Comparison of ENCODE assay signal across 25 cellular contexts in genomic region chr17:58371300-58371950, GRCh38. TPM values are rescaled to one million over a fixed set of nuclear protein-coding genes. Genes with fewer than 3 reads are reported as not detected.
A peak's percentile ranks its signal among the peaks of the same experiment; 100 is the strongest.
DNase-seq lines count a peak whose midpoint lies in the region; ATAC-seq, FAIRE-seq and TF ChIP-seq lines count a peak whose summit lies in the region.
"Had no signal": no experiment of that assay in that cellular context is flagged by ENCODE, and none has a peak within 500 bp of the region (broad histone marks: within the 10 kb centered on the region; RNA-seq: fewer than 3 reads in every experiment).

No MANE protein-coding gene starts in this region.

- CTCF ChIA-PET in HepG2 (lab: Yijun Ruan, JAX; ENCODE audit: low intra/inter-chr PET ratio, low total read pairs), result no interaction called here

- H3K4me3 ChIP-seq in HepG2 (replicated peaks in 1 of 3; ENCODE audit: insufficient read depth in 1 of 3, low read depth in 2 of 3, low read length in 3 of 3), result no peak overlapping the region
- H3K4me3 ChIP-seq in right lobe of liver, result no peak overlapping the region
- no peak overlapping the region for H3K4me3 ChIP-seq in WERI-Rb-1 (ENCODE audit: low read depth, low read length)
- H3K4me3 ChIP-seq: GM23338, MG63 had no signal

- no peak overlapping the region for H3K4me3 Mint-ChIP-seq in nephron progenitor cell
- H3K4me3 Mint-ChIP-seq: GM23338 had no signal

- H3K27me3 Mint-ChIP-seq in nephron progenitor cell (ENCODE audit: low read depth, poor library complexity), result peaks cover 4% of the 10 kb centered on the region
- H3K27me3 Mint-ChIP-seq: IgD-negative memory B cell had no signal

- H3K27me3 ChIP-seq in HepG2 (ENCODE audit: control insufficient read depth in 1 of 2, insufficient read depth in 2 of 2, low read length in 2 of 2) (no peaks in the 10 kb centered on the region), right lobe of liver (no peaks in the 10 kb centered on the region), WERI-Rb-1 (ENCODE audit: insufficient read depth, low read depth, severe bottlenecking) (no peaks in the 10 kb centered on the region)
- H3K27me3 ChIP-seq: MG63 had no signal

- H3K27ac ChIP-seq in HepG2 (ENCODE audit: extremely low read length, insufficient read depth, low read length) (peak overlapping the region; percentile 92), right lobe of liver (no peak overlapping the region), WERI-Rb-1 (no peak overlapping the region)
- H3K27ac ChIP-seq: C4-2B had no signal

- peaks cover 18% of the 10 kb centered on the region for H3K4me1 Mint-ChIP-seq in nephron progenitor cell

- TF ChIP-seq CTCF in HepG2 (CRISPR knock-in tag; IDR thresholded peaks at IDR 0.05) (no peak), right lobe of liver (IDR thresholded peaks at IDR 0.05) (no peak), WERI-Rb-1 (IDR thresholded peaks at IDR 0.05; ENCODE audit: low read depth, low read length) (no peak), nephron progenitor cell (IDR thresholded peaks at IDR 0.05) (no peak)

- in situ Hi-C loops in HepG2 (cut with HindIII; ENCODE audit: extremely low pct_ligation_motif_present, low pct_unique_long_range_greater_than_20kb), result no loop called here

- WGBS in HepG2 (ENCODE audit: low lambda C conversion rate), result 89% methylated on average over 5 of the region's 6 CpGs
- 81% methylated on average over 2 of the region's 6 CpGs for WGBS in right lobe of liver (ENCODE audit: insufficient coverage, low coverage, low lambda C conversion rate, missing lambda C conversion rate)

- FAIRE-seq in HepG2 (lab: Jason Lieb, UNC), result no peak
- FAIRE-seq: GM12891, GM18507, HTR-8/SVneo, RCC 7860 had no signal

- no TSS peak for BruUV-seq in HepG2 (replicated peaks; lab: Mats Ljungman, UMichigan)

- no peak for TF ChIP-seq RAD21 in HepG2 (CRISPR knock-in tag; IDR thresholded peaks at IDR 0.05)

- TF ChIP-seq EP300 in HepG2 (IDR thresholded peaks at IDR 0.05; ENCODE audit: low read depth in 2 of 2, low read length in 2 of 2), result no peak
- TF ChIP-seq EP300 in HepG2 (CRISPR knock-in tag; IDR thresholded peaks at IDR 0.05; ENCODE audit: borderline replicate concordance), result 0 out of 2 replicates have a peak, but pooled peaks have one; percentile 20

- H3K36me3 ChIP-seq in HepG2 (replicated peaks in 1 of 2; ENCODE audit: control insufficient read depth in 1 of 2, insufficient read depth in 2 of 2, low read length in 2 of 2), result peaks cover 35 to 63% of the 10 kb centered on the region in 2 experiments
- H3K36me3 ChIP-seq in right lobe of liver, result no peaks in the 10 kb centered on the region
- no peaks in the 10 kb centered on the region for H3K36me3 ChIP-seq in WERI-Rb-1
- H3K36me3 ChIP-seq: MG63 had no signal

- POLR2A ChIA-PET in HepG2 (lab: Yijun Ruan, JAX), result interaction anchor here (0.9 to 12.9 kb wide), 5 partner anchors 9 to 44 kb away, joined by 3 to 458 read pairs (median 58); partner anchors contain the start of gene RNF43

- H3K9me3 ChIP-seq in HepG2 (ENCODE audit: low read length) (no peaks in the 10 kb centered on the region), right lobe of liver (no peaks in the 10 kb centered on the region), WERI-Rb-1 (ENCODE audit: severe bottlenecking) (no peaks in the 10 kb centered on the region)
- H3K9me3 ChIP-seq: MG63 had no signal

- intact Hi-C loops in HepG2 (cut with micrococcal nuclease; ENCODE audit: unreplicated experiment) (no loop called here), right lobe of liver (cut with DNase I) (loop anchor here in 1 of 2 donors (10.0 kb wide), 1 partner anchor 47 kb away; the partner anchor contains the start of gene TSPOAP1)

- H3K4me2 ChIP-seq in HepG2 (ENCODE audit: low read depth, low read length), result no peak overlapping the region
- H3K4me2 ChIP-seq: GM23338 had no signal

- ATAC-seq in HepG2 (no peak), right lobe of liver (no peak), HG02970 (IDR thresholded peaks at IDR 0.05; ENCODE audit: low FRiP score, unreplicated experiment) (no peak)
- ATAC-seq: GM23338 had no signal

- DNase-seq in HepG2 (ENCODE audit: low spot score) (no peak), right lobe of liver (no peak), WERI-Rb-1 (peak; percentile 71), nephron progenitor cell (no peak), NOMO-1 treated with DMSO at 0.1 percent for 48 hours (lab: John Stamatoyannopoulos, UW; ENCODE audit: unreplicated experiment) (no peak)
- no peak for DNase-seq in stimulated activated CD4-positive, alpha-beta T cell treated with anti-CD3 and anti-CD28 coated beads, Interleukin-4, amount 100 ng/mL, for 24 hours
- DNase-seq: AML-193, COR-L47, EL, HCEC 1CT, Karpas-422, MG63, NCI-H1048, NCI-H1436 treated with DMSO at 0.1 percent for 48 hours, NCI-H2029, NCI-H526 treated with DMSO at 0.1 percent for 48 hours, Right ventricle myocardium superior had no signal

- no peak for TF ChIP-seq POLR2A in HepG2 (IDR thresholded peaks at IDR 0.05; ENCODE audit: insufficient read depth in 1 of 2, low read depth in 2 of 2, low read length in 2 of 2)
- TF ChIP-seq POLR2A in right lobe of liver (IDR thresholded peaks at IDR 0.05), result no peak

- H2AFZ ChIP-seq in HepG2 (ENCODE audit: low read length), result no peak overlapping the region
- H2AFZ ChIP-seq: GM23338 had no signal

- peak overlapping the region; percentile 25 for H3K27ac Mint-ChIP-seq in nephron progenitor cell
- H3K27ac Mint-ChIP-seq: GM23338 had no signal

- H4K20me1 ChIP-seq in HepG2 (ENCODE audit: insufficient read depth, low read length), result no peaks in the 10 kb centered on the region

- no peaks in the 10 kb centered on the region for H3K36me3 Mint-ChIP-seq in nephron progenitor cell (ENCODE audit: low read depth)

- H3K9me3 Mint-ChIP-seq in nephron progenitor cell, result no peaks in the 10 kb centered on the region
- H3K9me3 Mint-ChIP-seq: GM23338, IgD-negative memory B cell had no signal

- H3K9ac ChIP-seq in HepG2 (ENCODE audit: insufficient read depth, low read depth, low read length), result peak overlapping the region; percentile 36

- H3K4me1 ChIP-seq in HepG2 (ENCODE audit: insufficient read depth, low read length) (peaks cover 97% of the 10 kb centered on the region), right lobe of liver (peaks cover 0 to 34% (median 9%) of the 10 kb centered on the region in 4 donors)

- H3K79me2 ChIP-seq in HepG2 (ENCODE audit: insufficient read depth, low read length), result peaks cover 87% of the 10 kb centered on the region

RNA-seq across cellular contexts. Expression of gene SUPT4H1, which starts 19.4 kb away (rescaled TPM):
- total RNA-seq in HepG2 (2016; rRNA removed; fragmentation: Illumina TruSeq; extraction: Trizol) (155 and 252 TPM in 2 replicates), right lobe of liver (10 to 100 TPM; 24.8 to 50.9 (median 37.0) TPM)
- total RNA-seq in HepG2 (2016; cell fraction: cytosol; rRNA removed; fragmentation: Illumina TruSeq; extraction: Trizol; ENCODE audit: low read depth), result 72.2 and 76.4 TPM in 2 replicates
- total RNA-seq in HepG2 (2016; cell fraction: insoluble cytoplasmic fraction; rRNA removed; fragmentation: Illumina TruSeq; extraction: Trizol), result 169 and 290 TPM in 2 replicates
- 130 and 134 TPM in 2 replicates for total RNA-seq in HepG2 (2016; cell fraction: membrane; rRNA removed; fragmentation: Illumina TruSeq; extraction: Trizol)
- 74.4 and 75.7 TPM in 2 replicates for total RNA-seq in HepG2 (2016; cell fraction: nucleus; rRNA removed; fragmentation: Illumina TruSeq; extraction: Trizol)
- 231 and 244 TPM in 2 replicates for polyA plus RNA-seq in HepG2 (2011; rRNA removed)
- polyA plus RNA-seq in HepG2 (2011; cell fraction: cytosol; rRNA removed), result 148 and 229 TPM in 2 replicates
- 65.5 and 71.0 TPM in 2 replicates for polyA plus RNA-seq in HepG2 (2011; cell fraction: nucleus; rRNA removed)
- 227 and 249 TPM in 2 replicates for polyA plus RNA-seq in HepG2 (2012)
- polyA plus RNA-seq in HepG2 (2016; cell fraction: cytosol; fragmentation: Illumina TruSeq; extraction: Trizol; ENCODE audit: low read depth), result 105 and 107 TPM in 2 replicates
- polyA plus RNA-seq in HepG2 (2016; cell fraction: insoluble cytoplasmic fraction; fragmentation: Illumina TruSeq; extraction: Trizol; ENCODE audit: low read depth), result 309 and 341 TPM in 2 replicates
- 144 and 156 TPM in 2 replicates for polyA plus RNA-seq in HepG2 (2016; cell fraction: membrane; fragmentation: Illumina TruSeq; extraction: Trizol; ENCODE audit: low read depth)
- 164 and 191 TPM in 2 replicates for polyA plus RNA-seq in HepG2 (2016; cell fraction: nucleus; fragmentation: Illumina TruSeq; extraction: Trizol; ENCODE audit: insufficient read depth, low read depth)
- polyA minus RNA-seq in HepG2 (2011; rRNA and poly(A)+ RNA removed; ENCODE audit: low replicate concordance), result 68.7 and 109 TPM in 2 replicates
- 45.1 and 56.8 TPM in 2 replicates for polyA minus RNA-seq in HepG2 (2011; cell fraction: cytosol; rRNA and poly(A)+ RNA removed)
- 51.9 and 61.5 TPM in 2 replicates for polyA minus RNA-seq in HepG2 (2011; cell fraction: nucleus; rRNA and poly(A)+ RNA removed)

RNA-seq across cellular contexts. Expression of gene TSPOAP1, which starts 42.8 kb away (rescaled TPM):
- not detected in 2 replicates for total RNA-seq in HepG2 (2016; rRNA removed; fragmentation: Illumina TruSeq; extraction: Trizol)
- total RNA-seq in HepG2 (2016; cell fraction: cytosol; rRNA removed; fragmentation: Illumina TruSeq; extraction: Trizol; ENCODE audit: low read depth), result not detected in 2 replicates
- total RNA-seq in HepG2 (2016; cell fraction: insoluble cytoplasmic fraction; rRNA removed; fragmentation: Illumina TruSeq; extraction: Trizol), result not detected in 2 replicates
- not detected in 2 replicates for total RNA-seq in HepG2 (2016; cell fraction: membrane; rRNA removed; fragmentation: Illumina TruSeq; extraction: Trizol)
- total RNA-seq in HepG2 (2016; cell fraction: nucleus; rRNA removed; fragmentation: Illumina TruSeq; extraction: Trizol), result not detected in 2 replicates
- 0.25 TPM in 1 of 2 replicates, not detected in the other for polyA plus RNA-seq in HepG2 (2011; rRNA removed)
- polyA plus RNA-seq in HepG2 (2011; cell fraction: cytosol; rRNA removed), result 0.03 TPM in 1 of 2 replicates, not detected in the other
- 0.09 and 0.50 TPM in 2 replicates for polyA plus RNA-seq in HepG2 (2011; cell fraction: nucleus; rRNA removed)
- polyA plus RNA-seq in HepG2 (2012), result 0.03 TPM in 1 of 2 replicates, not detected in the other
- not detected in 2 replicates for polyA plus RNA-seq in HepG2 (2016; cell fraction: cytosol; fragmentation: Illumina TruSeq; extraction: Trizol; ENCODE audit: low read depth)
- polyA plus RNA-seq in HepG2 (2016; cell fraction: insoluble cytoplasmic fraction; fragmentation: Illumina TruSeq; extraction: Trizol; ENCODE audit: low read depth), result not detected in 2 replicates
- not detected in 2 replicates for polyA plus RNA-seq in HepG2 (2016; cell fraction: membrane; fragmentation: Illumina TruSeq; extraction: Trizol; ENCODE audit: low read depth)
- polyA plus RNA-seq in HepG2 (2016; cell fraction: nucleus; fragmentation: Illumina TruSeq; extraction: Trizol; ENCODE audit: insufficient read depth, low read depth), result not detected in 2 replicates
- polyA minus RNA-seq in HepG2 (2011; rRNA and poly(A)+ RNA removed; ENCODE audit: low replicate concordance), result 0.26 TPM in 1 of 2 replicates, not detected in the other
- polyA minus RNA-seq in HepG2 (2011; cell fraction: cytosol; rRNA and poly(A)+ RNA removed), result not detected in 2 replicates
- under 0.01 TPM in 1 of 2 replicates, not detected in the other for polyA minus RNA-seq in HepG2 (2011; cell fraction: nucleus; rRNA and poly(A)+ RNA removed)
- total RNA-seq in right lobe of liver, result 1 to 10 TPM in 5 of 6 experiments, under 1 TPM in 1; 0.87 to 8.3 (median 3.8) TPM

RNA-seq across cellular contexts. Expression of gene RNF43, which starts 45.9 kb away (rescaled TPM):
- 51.4 and 53.4 TPM in 2 replicates for total RNA-seq in HepG2 (2016; rRNA removed; fragmentation: Illumina TruSeq; extraction: Trizol)
- 10.8 and 11.5 TPM in 2 replicates for total RNA-seq in HepG2 (2016; cell fraction: cytosol; rRNA removed; fragmentation: Illumina TruSeq; extraction: Trizol; ENCODE audit: low read depth)
- total RNA-seq in HepG2 (2016; cell fraction: insoluble cytoplasmic fraction; rRNA removed; fragmentation: Illumina TruSeq; extraction: Trizol), result 41.4 and 52.0 TPM in 2 replicates
- total RNA-seq in HepG2 (2016; cell fraction: membrane; rRNA removed; fragmentation: Illumina TruSeq; extraction: Trizol), result 25.5 and 28.6 TPM in 2 replicates
- total RNA-seq in HepG2 (2016; cell fraction: nucleus; rRNA removed; fragmentation: Illumina TruSeq; extraction: Trizol), result 113 and 134 TPM in 2 replicates
- polyA plus RNA-seq in HepG2 (2011; rRNA removed), result 29.3 and 31.0 TPM in 2 replicates
- 18.3 and 25.7 TPM in 2 replicates for polyA plus RNA-seq in HepG2 (2011; cell fraction: cytosol; rRNA removed)
- polyA plus RNA-seq in HepG2 (2011; cell fraction: nucleus; rRNA removed), result 81.6 and 101 TPM in 2 replicates
- polyA plus RNA-seq in HepG2 (2012), result 35.6 and 44.8 TPM in 2 replicates
- 2.5 and 3.4 TPM in 2 replicates for polyA plus RNA-seq in HepG2 (2016; cell fraction: cytosol; fragmentation: Illumina TruSeq; extraction: Trizol; ENCODE audit: low read depth)
- polyA plus RNA-seq in HepG2 (2016; cell fraction: insoluble cytoplasmic fraction; fragmentation: Illumina TruSeq; extraction: Trizol; ENCODE audit: low read depth), result 29.8 and 38.5 TPM in 2 replicates
- 10.3 and 11.3 TPM in 2 replicates for polyA plus RNA-seq in HepG2 (2016; cell fraction: membrane; fragmentation: Illumina TruSeq; extraction: Trizol; ENCODE audit: low read depth)
- 110 and 118 TPM in 2 replicates for polyA plus RNA-seq in HepG2 (2016; cell fraction: nucleus; fragmentation: Illumina TruSeq; extraction: Trizol; ENCODE audit: insufficient read depth, low read depth)
- polyA minus RNA-seq in HepG2 (2011; rRNA and poly(A)+ RNA removed; ENCODE audit: low replicate concordance), result 0.12 and 47.2 TPM in 2 replicates
- 17.4 and 23.6 TPM in 2 replicates for polyA minus RNA-seq in HepG2 (2011; cell fraction: cytosol; rRNA and poly(A)+ RNA removed)
- 134 and 180 TPM in 2 replicates for polyA minus RNA-seq in HepG2 (2011; cell fraction: nucleus; rRNA and poly(A)+ RNA removed)
- total RNA-seq in right lobe of liver, result 10 to 100 TPM in 2 of 6 experiments, 1 to 10 TPM in 4; 1.7 to 11.5 (median 6.0) TPM
